Comparison of ENCODE assay signal across 13 cellular contexts in genomic region chr5:14223372-14223771, GRCh38.
DNase-seq lines count a peak whose midpoint lies in the region; ATAC-seq, FAIRE-seq and TF ChIP-seq lines count a peak whose summit lies in the region.
"Had no signal": no experiment of that assay in that cellular context is flagged by ENCODE, and none has a peak within 500 bp of the region (broad histone marks: within the 10 kb centered on the region; RNA-seq: fewer than 3 reads in every experiment).

No MANE protein-coding gene starts in this region.

- H4K5ac ChIP-seq in IMR-90 (ENCODE audit: low read depth, low read length) = no peak overlapping the region

- TF ChIP-seq POLR2A in GM12892 (IDR thresholded peaks at IDR 0.05; ENCODE audit: low read depth, low read length) = no peak
- TF ChIP-seq POLR2A in IMR-90 (IDR thresholded peaks at IDR 0.05; ENCODE audit: low read depth, low read length) = no peak

- H2BK20ac ChIP-seq in IMR-90 (ENCODE audit: low read depth, low read length) = no peak overlapping the region

- peak overlapping the region; percentile 20 for H3K4me3 Mint-ChIP-seq in astrocyte (ENCODE audit: unreplicated experiment)
- H3K4me3 Mint-ChIP-seq in natural killer cell treated with Interleukin-12 subunit alpha and Interleukin-12 subunit beta and Interleukin-15 and Interleukin-18, amount 100 ng/mL, for 72 hours = peak overlapping the region; percentile 64
- H3K4me3 Mint-ChIP-seq: CD8-positive, alpha-beta T cell had no signal

- dilution Hi-C loops in IMR-90 (cut with HindIII; ENCODE audit: low sequenced_read_pairs, unreplicated experiment) = no loop called here

- peak overlapping the region; percentile 7 for H2BK5ac ChIP-seq in IMR-90 (ENCODE audit: low read depth, low read length, poor library complexity, severe bottlenecking)

- CTCF ChIA-PET in IMR-90 (lab: Yijun Ruan, JAX) = no interaction called here

- peaks cover 43% of the 10 kb centered on the region for H3K9me1 ChIP-seq in IMR-90 (ENCODE audit: insufficient read depth, low read length)

- peaks cover 79% of the 10 kb centered on the region for H3K4me1 Mint-ChIP-seq in astrocyte (ENCODE audit: low read depth, unreplicated experiment)
- peaks cover 42 to 50% of the 10 kb centered on the region in 2 donors for H3K4me1 Mint-ChIP-seq in natural killer cell treated with Interleukin-12 subunit alpha and Interleukin-12 subunit beta and Interleukin-15 and Interleukin-18, amount 100 ng/mL, for 72 hours (ENCODE audit: low read depth in 2 of 2)

- H2AK5ac ChIP-seq in IMR-90 (ENCODE audit: low read depth, low read length) = no peak overlapping the region

- in situ Hi-C loops in IMR-90 (cut with MboI; ENCODE audit: low sequenced_read_pairs) = no loop called here

- no peak overlapping the region for H2BK120ac ChIP-seq in IMR-90 (ENCODE audit: low read depth, low read length)

- no peak overlapping the region for H3K18ac ChIP-seq in IMR-90 (ENCODE audit: low read depth, low read length)

- H2AFZ ChIP-seq in IMR-90 (replicated peaks; ENCODE audit: low read length, poor library complexity) = no peak overlapping the region
- H2AFZ ChIP-seq in astrocyte (ENCODE audit: low read depth, low read length) = no peak overlapping the region

- no peak overlapping the region for H3K4me2 ChIP-seq in IMR-90 (ENCODE audit: low read depth, low read length)
- H3K4me2 ChIP-seq in astrocyte (ENCODE audit: low read length) = no peak overlapping the region

- no peak overlapping the region for H2BK15ac ChIP-seq in IMR-90 (ENCODE audit: low read depth, low read length)

- H3K36me3 ChIP-seq in IMR-90 (ENCODE audit: control insufficient read depth, insufficient read depth, low read length) (peaks cover 27% of the 10 kb centered on the region), astrocyte (ENCODE audit: insufficient read depth, low read length) (peaks cover 20% of the 10 kb centered on the region), kidney (ENCODE audit: control insufficient read depth in 1 of 2, insufficient read depth in 2 of 2, low read length in 2 of 2) (no peaks in the 10 kb centered on the region)

- peaks cover 97% of the 10 kb centered on the region for H4K20me1 ChIP-seq in IMR-90 (ENCODE audit: insufficient read depth, low read length)
- H4K20me1 ChIP-seq in astrocyte (ENCODE audit: insufficient read depth, low read length) = peaks cover 93% of the 10 kb centered on the region

- H2AK9ac ChIP-seq in IMR-90 (replicated peaks; ENCODE audit: low read depth, low read length, poor library complexity) = no peak overlapping the region

- no peak for ATAC-seq in IMR-90 (ENCODE audit: low read depth)
- ATAC-seq in natural killer cell treated with Interleukin-12 subunit alpha and Interleukin-12 subunit beta and Interleukin-15 and Interleukin-18, amount 100 ng/mL, for 72 hours = peak; percentile 74 to 79
- ATAC-seq: CD8-positive, alpha-beta T cell; esophagus mucosa had no signal

- H3K56ac ChIP-seq in IMR-90 (ENCODE audit: extremely low read depth, insufficient read depth, low read length) = no peak overlapping the region

- POLR2A ChIA-PET in IMR-90 (lab: Charles Lee; ENCODE audit: unreplicated experiment) = no interaction called here

- TF ChIP-seq CTCF in IMR-90 (conservative IDR thresholded peaks at IDR 0.05; ENCODE audit: low read depth, low read length) (no peak), astrocyte (IDR thresholded peaks at IDR 0.05; ENCODE audit: insufficient read depth, low read depth, low read length) (no peak), kidney (IDR thresholded peaks at IDR 0.05; ENCODE audit: borderline replicate concordance, extremely low read depth, insufficient read depth) (no peak)

- H3K9ac ChIP-seq in IMR-90 (ENCODE audit: low read depth, low read length) (no peak overlapping the region), astrocyte (ENCODE audit: low read length) (no peak overlapping the region), kidney (ENCODE audit: low read length in 2 of 2) (no peak overlapping the region)

- H3K14ac ChIP-seq in IMR-90 (replicated peaks; ENCODE audit: low read depth, low read length) = no peak overlapping the region

- H3K23ac ChIP-seq in IMR-90 (ENCODE audit: low read depth, low read length) = no peak overlapping the region; the same call in 1 of the 2 replicates

- peak overlapping the region; percentile 30 for H3K27ac Mint-ChIP-seq in astrocyte (ENCODE audit: unreplicated experiment)
- peak overlapping the region; percentile 61 to 87 for H3K27ac Mint-ChIP-seq in natural killer cell treated with Interleukin-12 subunit alpha and Interleukin-12 subunit beta and Interleukin-15 and Interleukin-18, amount 100 ng/mL, for 72 hours
- H3K27ac Mint-ChIP-seq: CD8-positive, alpha-beta T cell had no signal

- no peak overlapping the region for H4K91ac ChIP-seq in IMR-90 (ENCODE audit: insufficient read depth, low read depth, low read length)

- no peak overlapping the region for H3K4me3 ChIP-seq in IMR-90 (ENCODE audit: insufficient read depth, low read depth, low read length)
- H3K4me3 ChIP-seq in astrocyte (ENCODE audit: insufficient read depth, low read depth, low read length) = no peak overlapping the region
- no peak overlapping the region for H3K4me3 ChIP-seq in kidney (ENCODE audit: low read length in 2 of 2)

- TF ChIP-seq RAD21 in IMR-90 (IDR thresholded peaks at IDR 0.05; ENCODE audit: low read length) = no peak

- H3K79me2 ChIP-seq in astrocyte (ENCODE audit: insufficient read depth, low read length) = peaks cover 100% of the 10 kb centered on the region

- no peaks in the 10 kb centered on the region for H3K9me3 Mint-ChIP-seq in astrocyte (ENCODE audit: unreplicated experiment)
- H3K9me3 Mint-ChIP-seq in natural killer cell treated with Interleukin-12 subunit alpha and Interleukin-12 subunit beta and Interleukin-15 and Interleukin-18, amount 100 ng/mL, for 72 hours = no peaks in the 10 kb centered on the region
- H3K9me3 Mint-ChIP-seq: CD8-positive, alpha-beta T cell had no signal

- peak; percentile 58 for FAIRE-seq in GM12892 (lab: Jason Lieb, UNC)
- FAIRE-seq in astrocyte (lab: Jason Lieb, UNC) = no peak
- FAIRE-seq in kidney (lab: Jason Lieb, UNC) = no peak

- H3K4ac ChIP-seq in IMR-90 (ENCODE audit: low read depth, low read length) = no peak overlapping the region

- no peaks in the 10 kb centered on the region for H3K27me3 ChIP-seq in IMR-90 (ENCODE audit: control insufficient read depth, insufficient read depth, low read length)
- no peaks in the 10 kb centered on the region for H3K27me3 ChIP-seq in astrocyte (ENCODE audit: insufficient read depth, low read length)

- H3K36me3 Mint-ChIP-seq in astrocyte (ENCODE audit: low read depth, unreplicated experiment) = peaks cover 19% of the 10 kb centered on the region
- H3K36me3 Mint-ChIP-seq in natural killer cell treated with Interleukin-12 subunit alpha and Interleukin-12 subunit beta and Interleukin-15 and Interleukin-18, amount 100 ng/mL, for 72 hours = no peaks in the 10 kb centered on the region
- H3K36me3 Mint-ChIP-seq: CD8-positive, alpha-beta T cell had no signal

- H3K27ac ChIP-seq in IMR-90 (ENCODE audit: insufficient read depth, low read length) (0 out of 2 replicates have a peak overlapping the region, but pooled peaks have one; percentile 7), astrocyte (ENCODE audit: low read depth, low read length) (no peak overlapping the region), kidney (ENCODE audit: low read depth in 2 of 2, low read length in 2 of 2) (no peak overlapping the region)

- peaks cover 0 to 78% of the 10 kb centered on the region in 2 experiments; a peak in 2 of 4 replicates for H3K79me1 ChIP-seq in IMR-90 (ENCODE audit: low read depth in 1 of 2, low read length in 2 of 2)

- DNase-seq in GM12892 (ENCODE audit: insufficient read length) (no peak), IMR-90 (no peak), astrocyte (ENCODE audit: low read depth) (no peak), AG08395 (ENCODE audit: low spot score) (no peak), kidney (no peak), NCI-H2029 (lab: John Stamatoyannopoulos, UW) (no peak)
- peak; percentile 76 for DNase-seq in natural killer cell treated with Interleukin-12 subunit alpha and Interleukin-12 subunit beta and Interleukin-15 and Interleukin-18, amount 100 ng/mL, for 72 hours (ENCODE audit: low spot score)
- no peak for DNase-seq in stimulated activated naive CD4-positive, alpha-beta T cell treated with Interleukin-2 at 50 U/mL for 16 hours (lab: John Stamatoyannopoulos, UW)
- DNase-seq: activated T-cell treated with anti-CD3 and anti-CD28 coated beads for 4 hours; CD8-positive, alpha-beta T cell; head of caudate nucleus; NCI-H1105 had no signal

- H3K4me1 ChIP-seq in IMR-90 (ENCODE audit: control insufficient read depth, insufficient read depth, low read length) = peaks cover 43% of the 10 kb centered on the region
- peaks cover 33% of the 10 kb centered on the region for H3K4me1 ChIP-seq in astrocyte (ENCODE audit: insufficient read depth, low read length)
- H3K4me1 ChIP-seq in kidney (ENCODE audit: control insufficient read depth in 1 of 2, insufficient read depth in 1 of 2, low read depth in 1 of 2, low read length in 2 of 2) = peaks cover 23 to 30% of the 10 kb centered on the region in 2 donors

- H3K9me3 ChIP-seq in IMR-90 (ENCODE audit: control insufficient read depth, insufficient read depth, low read length) = no peaks in the 10 kb centered on the region
- no peaks in the 10 kb centered on the region for H3K9me3 ChIP-seq in astrocyte (ENCODE audit: insufficient read depth, low read depth, low read length)
- H3K9me3 ChIP-seq in kidney (ENCODE audit: control insufficient read depth in 1 of 2, low read length in 2 of 2) = no peaks in the 10 kb centered on the region

- 100% methylated on average over 1 of the region's 6 CpGs; no CpG with 5 or more reads in 1 of the 2 experiments for WGBS in IMR-90 (ENCODE audit: extremely low coverage in 2 of 2, insufficient read length in 1 of 2), 2 experiments

- BruUV-seq in IMR-90 (replicated peaks; lab: Mats Ljungman, UMichigan) = no TSS peak

- intact Hi-C loops in IMR-90 (cut with micrococcal nuclease) = no loop called here
- intact Hi-C loops in kidney (cut with DNase I) = no loop called here

- 0 out of 4 replicates have a peak overlapping the region, but pooled peaks of 1 of the 2 experiments have one; percentile 9 for H4K8ac ChIP-seq in IMR-90 (ENCODE audit: low read depth in 2 of 2, low read length in 2 of 2)

- H3K27me3 Mint-ChIP-seq in astrocyte (ENCODE audit: low read depth, unreplicated experiment) = no peaks in the 10 kb centered on the region
- no peaks in the 10 kb centered on the region for H3K27me3 Mint-ChIP-seq in natural killer cell treated with Interleukin-12 subunit alpha and Interleukin-12 subunit beta and Interleukin-15 and Interleukin-18, amount 100 ng/mL, for 72 hours

TF ChIP-seq in IMR-90, 13 proteins besides CTCF, POLR2A, EP300 and RAD21:
- TF ChIP-seq RFX5 (IDR thresholded peaks at IDR 0.05; ENCODE audit: low read depth, low read length) = no peak
- TF ChIP-seq MAZ (IDR thresholded peaks at IDR 0.05; ENCODE audit: borderline replicate concordance, low read depth, low read length) = no peak
- no peak for TF ChIP-seq FOS (IDR thresholded peaks at IDR 0.05; ENCODE audit: low read depth, low read length)
- TF ChIP-seq CEBPB (IDR thresholded peaks at IDR 0.05; ENCODE audit: low read depth, low read length) = no peak
- TF ChIP-seq MXI1 (IDR thresholded peaks at IDR 0.05; ENCODE audit: borderline replicate concordance, low read depth, low read length) = no peak
- no peak for TF ChIP-seq MAFK (IDR thresholded peaks at IDR 0.05; ENCODE audit: low read depth, low read length)
